ENCODE assay signal across 16 cellular contexts in the genomic region with DNA sequence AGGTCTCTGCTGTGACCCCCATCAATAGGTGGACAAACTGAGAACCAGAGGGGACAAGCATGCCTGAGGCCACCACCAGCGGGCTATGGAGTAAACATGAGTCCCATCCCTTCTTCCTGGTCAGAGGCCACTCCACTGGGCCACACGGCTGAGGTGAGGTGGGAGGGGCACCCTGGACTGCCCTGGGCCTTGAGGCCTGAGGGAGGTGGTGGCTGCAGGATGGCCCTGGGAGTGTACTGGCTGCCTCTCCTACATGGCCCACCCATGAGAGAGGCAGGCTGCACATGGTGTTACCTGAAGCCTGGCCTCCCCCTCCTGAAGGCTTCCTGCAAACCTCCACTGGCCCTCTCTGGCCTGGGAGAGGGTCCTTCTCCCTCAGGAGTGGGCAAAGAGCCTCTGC.
DNase-seq lines count a peak whose midpoint lies in the region; ATAC-seq and TF ChIP-seq lines count a peak whose summit lies in the region.
"Had no signal": no experiment of that assay in that cellular context is flagged by ENCODE, and none has a peak within 500 bp of the region (broad histone marks: within the 10 kb centered on the region; RNA-seq: fewer than 3 reads in every experiment).

No MANE protein-coding gene starts in this region.

- H3K4me2 ChIP-seq in osteoblast (ENCODE audit: insufficient read depth, low read length) = no peak overlapping the region
- H3K4me2 ChIP-seq: BLaER1 treated with 17β-estradiol and CSF1 and Interleukin-3, amounts not matched to agents 10 nM and 100 nM had no signal

- H3K4me1 ChIP-seq in osteoblast (ENCODE audit: insufficient read depth, low read length) = no peaks in the 10 kb centered on the region
- H3K4me1 ChIP-seq: BLaER1 treated with 17β-estradiol and CSF1 and Interleukin-3, amounts not matched to agents 10 nM and 100 nM; Caco-2 had no signal

- no peak overlapping the region for H2AFZ ChIP-seq in osteoblast (ENCODE audit: low read length)

- in situ Hi-C loops in GM13976 (cut with MboI; ENCODE audit: low sequenced_read_pairs, unreplicated experiment) = no loop called here

- no peak overlapping the region for H3K4me3 ChIP-seq in osteoblast (ENCODE audit: insufficient read depth, low read length)

- H3K79me2 ChIP-seq in osteoblast (ENCODE audit: insufficient read depth, low read length) = no peaks in the 10 kb centered on the region

- no peak for ATAC-seq in HG02678 (IDR thresholded peaks at IDR 0.05; ENCODE audit: unreplicated experiment)
- ATAC-seq: CD8-positive, alpha-beta T cell had no signal

- no peaks in the 10 kb centered on the region for H4K20me1 ChIP-seq in osteoblast (ENCODE audit: insufficient read depth, low read length)
- H4K20me1 ChIP-seq: BLaER1 treated with 17β-estradiol and CSF1 and Interleukin-3, amounts not matched to agents 10 nM and 100 nM had no signal

- TF ChIP-seq CTCF in GM13976 (IDR thresholded peaks at IDR 0.05; ENCODE audit: borderline replicate concordance, control extremely low read depth, extremely low read depth, insufficient read depth, missing control alignments) (no peak), osteoblast (IDR thresholded peaks at IDR 0.05; ENCODE audit: extremely low read depth, low read depth, low read length) (no peak)

- no peaks in the 10 kb centered on the region for H3K36me3 ChIP-seq in osteoblast (ENCODE audit: insufficient read depth, low read length)
- H3K36me3 ChIP-seq: BLaER1 treated with 17β-estradiol and CSF1 and Interleukin-3, amounts not matched to agents 10 nM and 100 nM had no signal

- no peaks in the 10 kb centered on the region for H3K27me3 ChIP-seq in osteoblast (ENCODE audit: insufficient read depth, low read length)
- H3K27me3 ChIP-seq: BLaER1 treated with 17β-estradiol and CSF1 and Interleukin-3, amounts not matched to agents 10 nM and 100 nM had no signal

- peak; percentile 9 for DNase-seq in GM13976 (ENCODE audit: low spot score)
- DNase-seq in osteoblast (ENCODE audit: insufficient read length, low spot score, missing footprints) = peak; percentile 6
- no peak for DNase-seq in mucosa of gallbladder (ENCODE audit: low spot score)
- DNase-seq in putamen (ENCODE audit: low spot score) = no peak
- DNase-seq: 8988T; ACHN; AML-193; Caco-2; Calu3; CD4-positive, alpha-beta T cell; CD8-positive, alpha-beta T cell; DMS79 treated with DMSO at 0.1 percent for 48 hours; GF-D8 had no signal

- H3K9me3 ChIP-seq in osteoblast (ENCODE audit: low read depth, low read length) = peaks cover 3% of the 10 kb centered on the region

- H3K27ac ChIP-seq in osteoblast (ENCODE audit: low read depth, low read length) = no peak overlapping the region
- H3K27ac ChIP-seq: BLaER1 treated with 17β-estradiol and CSF1 and Interleukin-3, amounts not matched to agents 10 nM and 100 nM; C4-2B had no signal

Comparison
In these comparisons a context has a peak if more than half of its experiments do, and no peak if none do; other contexts are left out.
1. DNase-seq: peak in GM13976 (single experiment) and osteoblast (single experiment); none in mucosa of gallbladder (single experiment) and putamen (single experiment).